35 cellular contexts compared by ENCODE assay signal in the genomic region with DNA sequence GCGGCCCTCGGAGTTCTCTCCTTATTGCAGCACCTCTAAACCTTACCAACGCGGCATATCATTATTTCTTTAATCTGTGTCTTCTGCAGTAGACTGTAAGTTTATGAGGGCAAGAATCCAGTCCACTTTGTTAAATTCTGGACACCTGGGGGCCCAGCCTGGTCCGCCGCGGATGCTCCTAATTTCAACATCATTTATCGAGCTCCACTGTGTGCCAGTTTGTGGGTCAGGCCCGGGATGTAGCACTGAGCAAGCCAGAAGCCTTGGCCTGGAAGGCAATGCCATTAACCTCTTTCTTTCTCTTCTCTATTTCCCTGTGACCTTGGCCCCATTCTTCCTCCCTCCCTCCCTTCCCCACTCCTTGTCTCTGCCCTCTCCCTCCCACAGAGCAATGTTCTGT.
"Had no signal": no experiment of that assay in that cellular context is flagged by ENCODE, and none has a peak within 500 bp of the region (broad histone marks: within the 10 kb centered on the region; RNA-seq: fewer than 3 reads in every experiment).

No MANE protein-coding gene starts in this region.

- DNase-seq: Karpas-422, Kasumi-1, MM.1S, MV-4-11, NCI-H1048, NCI-H1092, NCI-H1092 treated with DMSO at 0.1 percent for 48 hours, NCI-H1105, NCI-H1105 treated with DMSO at 0.1 percent for 48 hours, NCI-H1417, NCI-H1417 treated with DMSO at 0.1 percent for 48 hours, NCI-H1436, NCI-H1436 treated with DMSO at 0.1 percent for 48 hours, NCI-H146, NCI-H1694, NCI-H1694 treated with DMSO at 0.1 percent for 48 hours, NCI-H187, NCI-H187 treated with DMSO at 0.1 percent for 48 hours, NCI-H1930, NCI-H2029, NCI-H2029 treated with DMSO at 0.1 percent for 48 hours, NCI-H2081, NCI-H2081 treated with DMSO at 0.1 percent for 48 hours, NCI-H2107, NCI-H2171, NCI-H2171 treated with DMSO at 0.1 percent for 48 hours, NCI-H2227 treated with DMSO at 0.1 percent for 48 hours, NCI-H226, NCI-H345, NCI-H446, NCI-H446 treated with DMSO at 0.1 percent for 48 hours, NCI-H510A, NCI-H510A treated with DMSO at 0.1 percent for 48 hours had no signal

- H3K36me3 ChIP-seq: MG63 had no signal

- H3K27me3 ChIP-seq: MG63 had no signal

- H3K4me3 ChIP-seq: MG63 had no signal

- H3K9me3 ChIP-seq: MG63 had no signal

- H3K9ac ChIP-seq: KMS-11 had no signal

- H3K4me2 ChIP-seq: KMS-11 had no signal

- H3K27ac ChIP-seq: KMS-11 had no signal
